16 cellular contexts compared by ENCODE assay signal in the genomic region with DNA sequence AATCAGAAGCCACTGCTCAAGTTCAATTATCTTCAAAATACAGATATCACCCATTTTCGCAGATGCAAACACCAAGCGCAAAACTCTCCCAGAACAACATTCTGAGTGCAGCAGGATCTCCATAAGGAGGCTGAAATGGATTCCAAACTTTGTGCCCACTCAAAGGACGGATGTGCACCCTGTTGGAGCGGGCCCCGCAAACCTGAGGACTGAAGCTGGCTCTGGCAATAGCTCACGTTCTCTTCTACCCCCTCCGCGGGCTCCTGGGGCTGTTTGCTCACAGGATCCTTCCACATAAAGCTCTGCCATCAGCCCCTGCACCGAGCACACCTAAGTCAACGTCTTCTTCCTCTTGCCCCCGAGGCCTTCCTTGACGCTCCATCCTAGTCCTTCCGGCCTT. TPM values are rescaled to one million over a fixed set of nuclear protein-coding genes. Genes with fewer than 3 reads are reported as not detected.
DNase-seq lines count a peak whose midpoint lies in the region; ATAC-seq and TF ChIP-seq lines count a peak whose summit lies in the region.
"Had no signal": no experiment of that assay in that cellular context is flagged by ENCODE, and none has a peak within 500 bp of the region (broad histone marks: within the 10 kb centered on the region; RNA-seq: fewer than 3 reads in every experiment).

No MANE protein-coding gene starts in this region.

- H3K27me3 Mint-ChIP-seq in activated CD4-positive, alpha-beta T cell treated with anti-CD3 and anti-CD28 coated beads, Interleukin-2, amount 10 ng/mL, durations not matched to agents 7 days and 5 days, result no peaks in the 10 kb centered on the region
- H3K27me3 Mint-ChIP-seq in effector memory CD8-positive, alpha-beta T cell, result no peaks in the 10 kb centered on the region

- no peaks in the 10 kb centered on the region for H3K9me3 ChIP-seq in MM.1S (replicated peaks; ENCODE audit: insufficient read depth, low read length)
- H3K9me3 ChIP-seq in skeletal muscle tissue (ENCODE audit: control insufficient read depth in 3 of 3, low read length in 3 of 3), result no peaks in the 10 kb centered on the region
- H3K9me3 ChIP-seq: SJSA1 had no signal

- POLR2A ChIA-PET in activated CD4-positive, alpha-beta T cell treated with anti-CD3 and anti-CD28 coated beads, Interleukin-2, amount 10 ng/mL, durations not matched to agents 7 days and 5 days (lab: Charles Lee), result no interaction called here

- no peak for ATAC-seq in effector memory CD8-positive, alpha-beta T cell (replicated peaks)
- ATAC-seq in HG03280 (IDR thresholded peaks at IDR 0.05; ENCODE audit: unreplicated experiment), result no peak

- peak overlapping the region; percentile 92 for H3K27ac Mint-ChIP-seq in activated CD4-positive, alpha-beta T cell treated with anti-CD3 and anti-CD28 coated beads, Interleukin-2, amount 10 ng/mL, durations not matched to agents 7 days and 5 days
- peak overlapping the region; percentile 79 to 82 for H3K27ac Mint-ChIP-seq in effector memory CD8-positive, alpha-beta T cell
- H3K27ac Mint-ChIP-seq: type B pancreatic cell had no signal

- H3K27ac ChIP-seq in MM.1S (ENCODE audit: low read length), result no peak overlapping the region
- peak overlapping the region; percentile 1 for H3K27ac ChIP-seq in skeletal muscle tissue (ENCODE audit: low read depth, low read length)
- H3K27ac ChIP-seq: A549, SJSA1 had no signal

- H3K79me2 ChIP-seq in MM.1S (ENCODE audit: low read length), result no peaks in the 10 kb centered on the region

- TF ChIP-seq CTCF in MM.1S (IDR thresholded peaks at IDR 0.05; ENCODE audit: low read length), result no peak

- H3F3A ChIP-seq in MM.1S (ENCODE audit: insufficient read depth, low read length), result peaks cover 3% of the 10 kb centered on the region; the same call in 1 of the 2 replicates

- H3K36me3 ChIP-seq in MM.1S (replicated peaks; ENCODE audit: insufficient read depth, low read length) (no peaks in the 10 kb centered on the region), skeletal muscle tissue (ENCODE audit: control insufficient read depth in 3 of 3, insufficient read depth in 3 of 3, low read length in 3 of 3) (no peaks in the 10 kb centered on the region)
- H3K36me3 ChIP-seq: SJSA1 had no signal

- DNase-seq in activated CD4-positive, alpha-beta T cell treated with anti-CD3 and anti-CD28 coated beads, Interleukin-2, amount 10 ng/mL, durations not matched to agents 7 days and 5 days, result no peak
- DNase-seq in activated CD4-positive, alpha-beta T cell treated with anti-CD3 and anti-CD28 coated beads for 48 hours, result no peak
- DNase-seq in MM.1S, result no peak
- DNase-seq in effector memory CD8-positive, alpha-beta T cell, result no peak
- no peak for DNase-seq in COR-L47 (lab: John Stamatoyannopoulos, UW)
- no peak for DNase-seq in NCI-H82 (lab: John Stamatoyannopoulos, UW)
- DNase-seq: activated CD4-positive, alpha-beta T cell treated with anti-CD3 and anti-CD28 coated beads for 1 hour; DMS153; effector memory CD4-positive, alpha-beta T cell; NCI-H1417 had no signal

- no peaks in the 10 kb centered on the region for H4K20me1 ChIP-seq in MM.1S (ENCODE audit: insufficient read depth, low read length)

- 0 out of 2 replicates have a peak overlapping the region, but pooled peaks have one; percentile 73 for H2AFZ ChIP-seq in MM.1S (ENCODE audit: low read length)

- peaks cover 66% of the 10 kb centered on the region for H3K4me1 Mint-ChIP-seq in activated CD4-positive, alpha-beta T cell treated with anti-CD3 and anti-CD28 coated beads, Interleukin-2, amount 10 ng/mL, durations not matched to agents 7 days and 5 days
- H3K4me1 Mint-ChIP-seq in effector memory CD8-positive, alpha-beta T cell (ENCODE audit: low read depth in 2 of 2), result peaks cover 30 to 46% of the 10 kb centered on the region in 2 donors

- peak overlapping the region; percentile 5 for H3K4me3 Mint-ChIP-seq in activated CD4-positive, alpha-beta T cell treated with anti-CD3 and anti-CD28 coated beads, Interleukin-2, amount 10 ng/mL, durations not matched to agents 7 days and 5 days
- H3K4me3 Mint-ChIP-seq in effector memory CD8-positive, alpha-beta T cell, result peak overlapping the region; percentile 56 to 66
- H3K4me3 Mint-ChIP-seq: type B pancreatic cell had no signal

- H3K27me3 ChIP-seq in MM.1S (replicated peaks; ENCODE audit: insufficient read depth, low read length), result no peaks in the 10 kb centered on the region
- no peaks in the 10 kb centered on the region for H3K27me3 ChIP-seq in skeletal muscle tissue (ENCODE audit: control insufficient read depth in 3 of 3, insufficient read depth in 3 of 3, low read length in 3 of 3)
- H3K27me3 ChIP-seq: SJSA1 had no signal

- peaks cover 14% of the 10 kb centered on the region for H3K9me3 Mint-ChIP-seq in activated CD4-positive, alpha-beta T cell treated with anti-CD3 and anti-CD28 coated beads, Interleukin-2, amount 10 ng/mL, durations not matched to agents 7 days and 5 days
- H3K9me3 Mint-ChIP-seq in effector memory CD8-positive, alpha-beta T cell, result no peaks in the 10 kb centered on the region
- H3K9me3 Mint-ChIP-seq: type B pancreatic cell had no signal

- H3K36me3 Mint-ChIP-seq in activated CD4-positive, alpha-beta T cell treated with anti-CD3 and anti-CD28 coated beads, Interleukin-2, amount 10 ng/mL, durations not matched to agents 7 days and 5 days (ENCODE audit: low read depth), result peaks cover 17% of the 10 kb centered on the region
- H3K36me3 Mint-ChIP-seq in effector memory CD8-positive, alpha-beta T cell (ENCODE audit: insufficient read depth), result no peaks in the 10 kb centered on the region
- H3K36me3 Mint-ChIP-seq: type B pancreatic cell had no signal

- H3K4me1 ChIP-seq in MM.1S (ENCODE audit: low read length) (peaks cover 29% of the 10 kb centered on the region), skeletal muscle tissue (ENCODE audit: control insufficient read depth in 3 of 3, insufficient read depth in 3 of 3, low read length in 3 of 3) (peaks cover 6 to 12% (median 6%) of the 10 kb centered on the region in 3 donors)

- H3K9ac ChIP-seq in MM.1S (ENCODE audit: low read length) (no peak overlapping the region), skeletal muscle tissue (ENCODE audit: low read depth in 1 of 3, low read length in 3 of 3) (no peak overlapping the region)

- CTCF ChIA-PET in activated CD4-positive, alpha-beta T cell treated with anti-CD3 and anti-CD28 coated beads, Interleukin-2, amount 10 ng/mL, durations not matched to agents 7 days and 5 days (lab: Charles Lee), result interaction anchor here (0.8 to 4.2 kb wide), 4 partner anchors 9 to 76 kb away, joined by 3 to 10 read pairs (median 3); no protein-coding TSS in a partner anchor

- no peaks in the 10 kb centered on the region for H3K9me2 ChIP-seq in MM.1S (replicated peaks; ENCODE audit: insufficient read depth, low read length)

- H3K4me3 ChIP-seq in MM.1S (ENCODE audit: low read length), result no peak overlapping the region
- H3K4me3 ChIP-seq in skeletal muscle tissue (ENCODE audit: low read length in 3 of 3), result no peak overlapping the region
- H3K4me3 ChIP-seq: A549, SJSA1 had no signal

- H3K4me2 ChIP-seq in MM.1S (ENCODE audit: low read depth, low read length), result no peak overlapping the region
- H3K4me2 ChIP-seq: A549 had no signal

RNA-seq across cellular contexts. Expression of a gene that starts 11.7 kb away (rescaled TPM):
- total RNA-seq in activated CD4-positive, alpha-beta T cell treated with anti-CD3 and anti-CD28 coated beads, Interleukin-2, amount 10 ng/mL, durations not matched to agents 7 days and 5 days, result 100 to 1,000 TPM; 152 to 157 TPM
- total RNA-seq in skeletal muscle tissue, result 45.9 TPM
- total RNA-seq: H4 had no signal
